In the genomic region with DNA sequence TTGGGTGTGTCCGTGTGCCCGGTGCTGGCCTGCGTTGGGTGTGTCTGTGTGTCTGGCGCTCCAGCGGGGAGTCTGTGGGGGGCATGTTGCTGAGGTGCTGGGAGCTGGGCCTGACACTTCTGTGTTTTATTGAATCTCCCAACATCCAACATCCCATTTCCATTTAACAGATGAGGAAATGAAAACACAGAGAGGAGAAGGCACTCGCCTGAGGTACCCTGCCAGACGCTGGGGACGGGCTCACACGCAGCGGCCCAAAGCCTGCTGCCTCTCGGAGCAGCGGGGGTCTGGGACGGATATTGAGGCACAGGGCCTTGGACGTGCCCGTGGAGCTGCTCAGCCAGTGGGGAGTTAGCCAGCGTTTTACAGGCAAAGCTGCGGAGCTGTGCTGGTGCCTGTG, we compare ENCODE assay signal across 1 cellular context.
TF ChIP-seq lines count a peak whose summit lies in the region.

No MANE protein-coding gene starts in this region.

TF ChIP-seq in GM23338, 12 proteins besides CTCF, POLR2A, EP300 and RAD21 (continued from another document):
- TF ChIP-seq, protein P1, sequence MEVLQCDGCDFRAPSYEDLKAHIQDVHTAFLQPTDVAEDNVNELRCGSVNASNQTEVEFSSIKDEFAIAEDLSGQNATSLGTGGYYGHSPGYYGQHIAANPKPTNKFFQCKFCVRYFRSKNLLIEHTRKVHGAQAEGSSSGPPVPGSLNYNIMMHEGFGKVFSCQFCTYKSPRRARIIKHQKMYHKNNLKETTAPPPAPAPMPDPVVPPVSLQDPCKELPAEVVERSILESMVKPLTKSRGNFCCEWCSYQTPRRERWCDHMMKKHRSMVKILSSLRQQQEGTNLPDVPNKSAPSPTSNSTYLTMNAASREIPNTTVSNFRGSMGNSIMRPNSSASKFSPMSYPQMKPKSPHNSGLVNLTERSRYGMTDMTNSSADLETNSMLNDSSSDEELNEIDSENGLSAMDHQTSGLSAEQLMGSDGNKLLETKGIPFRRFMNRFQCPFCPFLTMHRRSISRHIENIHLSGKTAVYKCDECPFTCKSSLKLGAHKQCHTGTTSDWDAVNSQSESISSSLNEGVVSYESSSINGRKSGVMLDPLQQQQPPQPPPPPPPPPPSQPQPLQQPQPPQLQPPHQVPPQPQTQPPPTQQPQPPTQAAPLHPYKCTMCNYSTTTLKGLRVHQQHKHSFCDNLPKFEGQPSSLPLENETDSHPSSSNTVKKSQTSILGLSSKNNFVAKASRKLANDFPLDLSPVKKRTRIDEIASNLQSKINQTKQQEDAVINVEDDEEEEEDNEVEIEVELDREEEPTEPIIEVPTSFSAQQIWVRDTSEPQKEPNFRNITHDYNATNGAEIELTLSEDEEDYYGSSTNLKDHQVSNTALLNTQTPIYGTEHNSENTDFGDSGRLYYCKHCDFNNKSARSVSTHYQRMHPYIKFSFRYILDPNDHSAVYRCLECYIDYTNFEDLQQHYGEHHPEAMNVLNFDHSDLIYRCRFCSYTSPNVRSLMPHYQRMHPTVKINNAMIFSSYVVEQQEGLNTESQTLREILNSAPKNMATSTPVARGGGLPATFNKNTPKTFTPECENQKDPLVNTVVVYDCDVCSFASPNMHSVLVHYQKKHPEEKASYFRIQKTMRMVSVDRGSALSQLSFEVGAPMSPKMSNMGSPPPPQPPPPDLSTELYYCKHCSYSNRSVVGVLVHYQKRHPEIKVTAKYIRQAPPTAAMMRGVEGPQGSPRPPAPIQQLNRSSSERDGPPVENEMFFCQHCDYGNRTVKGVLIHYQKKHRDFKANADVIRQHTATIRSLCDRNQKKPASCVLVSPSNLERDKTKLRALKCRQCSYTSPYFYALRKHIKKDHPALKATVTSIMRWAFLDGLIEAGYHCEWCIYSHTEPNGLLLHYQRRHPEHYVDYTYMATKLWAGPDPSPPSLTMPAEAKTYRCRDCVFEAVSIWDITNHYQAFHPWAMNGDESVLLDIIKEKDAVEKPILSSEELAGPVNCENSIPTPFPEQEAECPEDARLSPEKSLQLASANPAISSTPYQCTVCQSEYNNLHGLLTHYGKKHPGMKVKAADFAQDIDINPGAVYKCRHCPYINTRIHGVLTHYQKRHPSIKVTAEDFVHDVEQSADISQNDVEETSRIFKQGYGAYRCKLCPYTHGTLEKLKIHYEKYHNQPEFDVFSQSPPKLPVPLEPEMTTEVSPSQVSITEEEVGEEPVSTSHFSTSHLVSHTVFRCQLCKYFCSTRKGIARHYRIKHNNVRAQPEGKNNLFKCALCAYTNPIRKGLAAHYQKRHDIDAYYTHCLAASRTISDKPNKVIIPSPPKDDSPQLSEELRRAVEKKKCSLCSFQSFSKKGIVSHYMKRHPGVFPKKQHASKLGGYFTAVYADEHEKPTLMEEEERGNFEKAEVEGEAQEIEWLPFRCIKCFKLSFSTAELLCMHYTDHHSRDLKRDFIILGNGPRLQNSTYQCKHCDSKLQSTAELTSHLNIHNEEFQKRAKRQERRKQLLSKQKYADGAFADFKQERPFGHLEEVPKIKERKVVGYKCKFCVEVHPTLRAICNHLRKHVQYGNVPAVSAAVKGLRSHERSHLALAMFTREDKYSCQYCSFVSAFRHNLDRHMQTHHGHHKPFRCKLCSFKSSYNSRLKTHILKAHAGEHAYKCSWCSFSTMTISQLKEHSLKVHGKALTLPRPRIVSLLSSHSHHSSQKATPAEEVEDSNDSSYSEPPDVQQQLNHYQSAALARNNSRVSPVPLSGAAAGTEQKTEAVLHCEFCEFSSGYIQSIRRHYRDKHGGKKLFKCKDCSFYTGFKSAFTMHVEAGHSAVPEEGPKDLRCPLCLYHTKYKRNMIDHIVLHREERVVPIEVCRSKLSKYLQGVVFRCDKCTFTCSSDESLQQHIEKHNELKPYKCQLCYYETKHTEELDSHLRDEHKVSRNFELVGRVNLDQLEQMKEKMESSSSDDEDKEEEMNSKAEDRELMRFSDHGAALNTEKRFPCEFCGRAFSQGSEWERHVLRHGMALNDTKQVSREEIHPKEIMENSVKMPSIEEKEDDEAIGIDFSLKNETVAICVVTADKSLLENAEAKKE (CRISPR knock-in tag; IDR thresholded peaks at IDR 0.05) = no peak
- TF ChIP-seq, protein P2, sequence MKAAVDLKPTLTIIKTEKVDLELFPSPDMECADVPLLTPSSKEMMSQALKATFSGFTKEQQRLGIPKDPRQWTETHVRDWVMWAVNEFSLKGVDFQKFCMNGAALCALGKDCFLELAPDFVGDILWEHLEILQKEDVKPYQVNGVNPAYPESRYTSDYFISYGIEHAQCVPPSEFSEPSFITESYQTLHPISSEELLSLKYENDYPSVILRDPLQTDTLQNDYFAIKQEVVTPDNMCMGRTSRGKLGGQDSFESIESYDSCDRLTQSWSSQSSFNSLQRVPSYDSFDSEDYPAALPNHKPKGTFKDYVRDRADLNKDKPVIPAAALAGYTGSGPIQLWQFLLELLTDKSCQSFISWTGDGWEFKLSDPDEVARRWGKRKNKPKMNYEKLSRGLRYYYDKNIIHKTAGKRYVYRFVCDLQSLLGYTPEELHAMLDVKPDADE (IDR thresholded peaks at IDR 0.05) = no peak
- TF ChIP-seq POLR2AphosphoS5 (IDR thresholded peaks at IDR 0.05; ENCODE audit: low read depth) (no peak), CREB1 (CRISPR knock-in tag; IDR thresholded peaks at IDR 0.05; ENCODE audit: low read depth) (no peak), NANOG (IDR thresholded peaks at IDR 0.05; ENCODE audit: borderline replicate concordance) (no peak), STAT1 (IDR thresholded peaks at IDR 0.05; ENCODE audit: unreplicated experiment) (no peak), EZH2 (IDR thresholded peaks at IDR 0.05; ENCODE audit: low read depth, unreplicated experiment) (no peak), EZH2phosphoT487 (IDR thresholded peaks at IDR 0.05; ENCODE audit: unreplicated experiment) (no peak)
- TF ChIP-seq, protein P3, sequence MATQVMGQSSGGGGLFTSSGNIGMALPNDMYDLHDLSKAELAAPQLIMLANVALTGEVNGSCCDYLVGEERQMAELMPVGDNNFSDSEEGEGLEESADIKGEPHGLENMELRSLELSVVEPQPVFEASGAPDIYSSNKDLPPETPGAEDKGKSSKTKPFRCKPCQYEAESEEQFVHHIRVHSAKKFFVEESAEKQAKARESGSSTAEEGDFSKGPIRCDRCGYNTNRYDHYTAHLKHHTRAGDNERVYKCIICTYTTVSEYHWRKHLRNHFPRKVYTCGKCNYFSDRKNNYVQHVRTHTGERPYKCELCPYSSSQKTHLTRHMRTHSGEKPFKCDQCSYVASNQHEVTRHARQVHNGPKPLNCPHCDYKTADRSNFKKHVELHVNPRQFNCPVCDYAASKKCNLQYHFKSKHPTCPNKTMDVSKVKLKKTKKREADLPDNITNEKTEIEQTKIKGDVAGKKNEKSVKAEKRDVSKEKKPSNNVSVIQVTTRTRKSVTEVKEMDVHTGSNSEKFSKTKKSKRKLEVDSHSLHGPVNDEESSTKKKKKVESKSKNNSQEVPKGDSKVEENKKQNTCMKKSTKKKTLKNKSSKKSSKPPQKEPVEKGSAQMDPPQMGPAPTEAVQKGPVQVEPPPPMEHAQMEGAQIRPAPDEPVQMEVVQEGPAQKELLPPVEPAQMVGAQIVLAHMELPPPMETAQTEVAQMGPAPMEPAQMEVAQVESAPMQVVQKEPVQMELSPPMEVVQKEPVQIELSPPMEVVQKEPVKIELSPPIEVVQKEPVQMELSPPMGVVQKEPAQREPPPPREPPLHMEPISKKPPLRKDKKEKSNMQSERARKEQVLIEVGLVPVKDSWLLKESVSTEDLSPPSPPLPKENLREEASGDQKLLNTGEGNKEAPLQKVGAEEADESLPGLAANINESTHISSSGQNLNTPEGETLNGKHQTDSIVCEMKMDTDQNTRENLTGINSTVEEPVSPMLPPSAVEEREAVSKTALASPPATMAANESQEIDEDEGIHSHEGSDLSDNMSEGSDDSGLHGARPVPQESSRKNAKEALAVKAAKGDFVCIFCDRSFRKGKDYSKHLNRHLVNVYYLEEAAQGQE (IDR thresholded peaks at IDR 0.05; ENCODE audit: unreplicated experiment) = no peak
TF ChIP-seq in GM23338: peak in this region for 0.
